ENCODE assay signal across 11 cellular contexts in genomic region chr3:101852315-101852714, GRCh38. TPM values are rescaled to one million over a fixed set of nuclear protein-coding genes. Genes with fewer than 3 reads are reported as not detected.
DNase-seq lines count a peak whose midpoint lies in the region; ATAC-seq and TF ChIP-seq lines count a peak whose summit lies in the region.
"Had no signal": no experiment of that assay in that cellular context is flagged by ENCODE, and none has a peak within 500 bp of the region (broad histone marks: within the 10 kb centered on the region; RNA-seq: fewer than 3 reads in every experiment).

No MANE protein-coding gene starts in this region.

- no peaks in the 10 kb centered on the region for H3K23me2 ChIP-seq in H9 (ENCODE audit: insufficient read length, low read depth, low read length, poor library complexity, severe bottlenecking)

- H3K36me3 ChIP-seq in OCI-LY3 (replicated peaks; ENCODE audit: low read depth, low read length), result peaks cover 76% of the 10 kb centered on the region

- intact Hi-C loops in CD14-positive monocyte (cut with micrococcal nuclease), result loop anchor here in 1 of 2 donors (5.0 kb wide), 3 partner anchors 40 to 85 kb away; no protein-coding TSS in a partner anchor

- H4K20me1 ChIP-seq in OCI-LY3 (ENCODE audit: insufficient read depth, low read length), result peaks cover 78% of the 10 kb centered on the region
- H4K20me1 ChIP-seq in H9 (ENCODE audit: control insufficient read depth, insufficient read depth, insufficient read length), result no peaks in the 10 kb centered on the region

- TF ChIP-seq CTCF in CD14-positive monocyte (IDR thresholded peaks at IDR 0.05), result no peak
- no peak for TF ChIP-seq CTCF in OCI-LY3 (IDR thresholded peaks at IDR 0.05; ENCODE audit: low read depth, low read length)
- no peak for TF ChIP-seq CTCF in osteocyte (IDR thresholded peaks at IDR 0.05)
- TF ChIP-seq CTCF in H9 (conservative IDR thresholded peaks at IDR 0.05), result no peak

- H4K5ac ChIP-seq in H9 (ENCODE audit: insufficient read length, low read depth, low read length), result no peak overlapping the region

- no peak overlapping the region for H3K18ac ChIP-seq in H9 (ENCODE audit: insufficient read length, low read depth, low read length)

- H2AFZ ChIP-seq in OCI-LY3 (ENCODE audit: low read depth, low read length) (no peak overlapping the region), H9 (ENCODE audit: low read length) (no peak overlapping the region)

- H3K23ac ChIP-seq in H9 (ENCODE audit: insufficient read length, low read depth, low read length), result no peak overlapping the region

- no peak overlapping the region for H4K8ac ChIP-seq in H9 (replicated peaks; ENCODE audit: insufficient read length, low read depth, low read length)

- H3K27me3 Mint-ChIP-seq in CD14-positive monocyte (ENCODE audit: low read depth in 3 of 3), result no peaks in the 10 kb centered on the region
- no peaks in the 10 kb centered on the region for H3K27me3 Mint-ChIP-seq in effector memory CD8-positive, alpha-beta T cell
- no peaks in the 10 kb centered on the region for H3K27me3 Mint-ChIP-seq in osteocyte (ENCODE audit: unreplicated experiment)
- no peaks in the 10 kb centered on the region; the same call in 1 of the 2 replicates for H3K27me3 Mint-ChIP-seq in H9 (ENCODE audit: low read depth)

- no peak overlapping the region for H4K91ac ChIP-seq in H9 (ENCODE audit: insufficient read length, low read depth, low read length)

- H3K27ac Mint-ChIP-seq in CD14-positive monocyte, result peak overlapping the region; percentile 92 to 99 (median 96)
- peak overlapping the region; percentile 99 to 100 for H3K27ac Mint-ChIP-seq in effector memory CD8-positive, alpha-beta T cell
- peak overlapping the region; percentile 19 for H3K27ac Mint-ChIP-seq in osteocyte (ENCODE audit: unreplicated experiment)
- no peak overlapping the region for H3K27ac Mint-ChIP-seq in H9

- H3K9me3 ChIP-seq in OCI-LY3 (ENCODE audit: insufficient read depth, low read length) (no peaks in the 10 kb centered on the region), H9 (ENCODE audit: control insufficient read depth, low read depth, low read length) (no peaks in the 10 kb centered on the region)

- H2BK20ac ChIP-seq in H9 (ENCODE audit: low read depth, low read length, poor library complexity, severe bottlenecking), result no peak overlapping the region

- no peak overlapping the region for H3K4ac ChIP-seq in H9 (ENCODE audit: low read depth, low read length)

- H3K9ac ChIP-seq in OCI-LY3 (ENCODE audit: low read length) (peak overlapping the region; percentile 98; the same call in 1 of the 2 replicates), H9 (ENCODE audit: extremely low read depth, insufficient read length, low read length) (no peak overlapping the region)

- no CpG with 5 or more reads among the region's 2 CpGs for WGBS in H9 (ENCODE audit: extremely low coverage, insufficient read length, low lambda C conversion rate)

- no peak overlapping the region for H2BK15ac ChIP-seq in H9 (ENCODE audit: low read depth, low read length)

- H2AK5ac ChIP-seq in H9 (ENCODE audit: insufficient read length, low read length), result no peak overlapping the region

- no peak for ATAC-seq in effector memory CD8-positive, alpha-beta T cell (replicated peaks)

- DNase-seq in CD14-positive monocyte (ENCODE audit: low spot score) (no peak), osteocyte (ENCODE audit: extremely low spot score, unreplicated experiment) (no peak), anterior cingulate cortex (lab: John Stamatoyannopoulos, UW) (no peak), NCI-H2029 treated with DMSO at 0.1 percent for 48 hours (lab: John Stamatoyannopoulos, UW) (no peak), H9 (no peak), NCI-H2029 (lab: John Stamatoyannopoulos, UW) (no peak)
- no peak for DNase-seq in effector memory CD8-positive, alpha-beta T cell
- DNase-seq: GDM1; head of caudate nucleus; stimulated activated CD4-positive, alpha-beta T cell treated with anti-CD3 and anti-CD28 coated beads, Interleukin-1b, Interleukin-23, amount 100 ng/mL, for 48 hours had no signal

- no peak overlapping the region for H3K56ac ChIP-seq in H9 (ENCODE audit: insufficient read length, low read depth, low read length)

- H3K79me2 ChIP-seq in OCI-LY3 (ENCODE audit: low read length) (peaks cover 93% of the 10 kb centered on the region), H9 (ENCODE audit: insufficient read depth, low read length) (peaks cover 15% of the 10 kb centered on the region; the same call in 1 of the 2 replicates)

- H3K79me1 ChIP-seq in H9 (ENCODE audit: insufficient read depth, low read depth, low read length, poor library complexity, severe bottlenecking), result no peaks in the 10 kb centered on the region

- H3K9me3 Mint-ChIP-seq in CD14-positive monocyte, result peaks cover 0 to 6% (median 0%) of the 10 kb centered on the region in 7 donors
- H3K9me3 Mint-ChIP-seq in effector memory CD8-positive, alpha-beta T cell, result no peaks in the 10 kb centered on the region
- no peaks in the 10 kb centered on the region for H3K9me3 Mint-ChIP-seq in osteocyte (ENCODE audit: unreplicated experiment)
- H3K9me3 Mint-ChIP-seq in H9, result no peaks in the 10 kb centered on the region

- H3K4me1 ChIP-seq in OCI-LY3 (ENCODE audit: low read length) (peaks cover 61% of the 10 kb centered on the region), H9 (ENCODE audit: insufficient read depth, low read length) (no peaks in the 10 kb centered on the region)

- no peak overlapping the region for H2BK120ac ChIP-seq in H9 (ENCODE audit: low read depth, low read length, poor library complexity, severe bottlenecking)

- H3K14ac ChIP-seq in H9 (ENCODE audit: insufficient read depth, low read length), result no peak overlapping the region

- H3K4me3 ChIP-seq in OCI-LY3 (ENCODE audit: low read length), result peak overlapping the region; percentile 95

- no peak overlapping the region for H2BK12ac ChIP-seq in H9 (ENCODE audit: insufficient read length, low read depth, low read length)

- no peak overlapping the region for H2BK5ac ChIP-seq in H9 (ENCODE audit: insufficient read length, low read length)

- no peak overlapping the region for H3T11ph ChIP-seq in H9 (ENCODE audit: low read length)

- H3K4me1 Mint-ChIP-seq in CD14-positive monocyte, result peaks cover 62% of the 10 kb centered on the region
- H3K4me1 Mint-ChIP-seq in effector memory CD8-positive, alpha-beta T cell (ENCODE audit: low read depth in 2 of 2), result peaks cover 39 to 49% of the 10 kb centered on the region in 2 donors
- H3K4me1 Mint-ChIP-seq in osteocyte (ENCODE audit: unreplicated experiment), result peaks cover 34% of the 10 kb centered on the region
- H3K4me1 Mint-ChIP-seq in H9, result peaks cover 28 to 30% of the 10 kb centered on the region in 2 experiments

- H3K27me3 ChIP-seq in OCI-LY3 (ENCODE audit: low read depth, low read length) (no peaks in the 10 kb centered on the region), H9 (ENCODE audit: insufficient read depth, low read length) (no peaks in the 10 kb centered on the region)

- peak overlapping the region; percentile 88 for H3K27ac ChIP-seq in OCI-LY3 (ENCODE audit: low read length)
- H3K27ac ChIP-seq in H9 (ENCODE audit: insufficient read length, low read depth, low read length), result no peak overlapping the region

- H3K4me2 ChIP-seq in OCI-LY3 (ENCODE audit: low read length), result peak overlapping the region; percentile 79
- no peak overlapping the region for H3K4me2 ChIP-seq in H9 (ENCODE audit: insufficient read depth, insufficient read length, low read length)

- H3K4me3 Mint-ChIP-seq in CD14-positive monocyte (peak overlapping the region; percentile 96), osteocyte (ENCODE audit: unreplicated experiment) (peak overlapping the region; percentile 95), H9 (no peak overlapping the region)
- peak overlapping the region; percentile 87 to 98 for H3K4me3 Mint-ChIP-seq in effector memory CD8-positive, alpha-beta T cell

- H3K36me3 Mint-ChIP-seq in CD14-positive monocyte (peaks cover 68 to 70% of the 10 kb centered on the region in 2 donors), osteocyte (ENCODE audit: unreplicated experiment) (peaks cover 51% of the 10 kb centered on the region), H9 (ENCODE audit: insufficient read depth in 1 of 3, low read depth in 3 of 3) (peaks cover 47 to 64% (median 55%) of the 10 kb centered on the region in 3 experiments)
- H3K36me3 Mint-ChIP-seq in effector memory CD8-positive, alpha-beta T cell (ENCODE audit: insufficient read depth), result peaks cover 85% of the 10 kb centered on the region

RNA-seq across cellular contexts. Expression of gene NFKBIZ, which starts 3.0 kb away (rescaled TPM):
- 10 to 100 TPM; 71.0 to 84.9 TPM for polyA plus RNA-seq in CD14-positive monocyte
- 18.2 and 30.1 TPM in 2 replicates for total RNA-seq in osteocyte
- 11.1 TPM in 2 replicates for total RNA-seq in H9 (2021)

Comparison
In these comparisons a context has a peak if more than half of its experiments do, and no peak if none do; other contexts are left out.
1. H3K27ac Mint-ChIP-seq: peak in CD14-positive monocyte (7 of 7), effector memory CD8-positive, alpha-beta T cell (2 of 2) and osteocyte (single experiment); none in H9 (0 of 3).
2. H3K4me3 Mint-ChIP-seq: peak in CD14-positive monocyte (2 of 2), effector memory CD8-positive, alpha-beta T cell (2 of 2) and osteocyte (single experiment); none in H9 (0 of 2).